ENCODE assay signal across 20 cellular contexts in genomic region chr12:81162725-81163124, GRCh38.
"Had no signal": no experiment of that assay in that cellular context is flagged by ENCODE, and none has a peak within 500 bp of the region (broad histone marks: within the 10 kb centered on the region; RNA-seq: fewer than 3 reads in every experiment).

No MANE protein-coding gene starts in this region.

- H2AFZ ChIP-seq: hepatocyte, neural progenitor cell had no signal

- ATAC-seq: foreskin keratinocyte, left lobe of liver, natural killer cell, pancreas had no signal

- H3K79me2 ChIP-seq: hepatocyte had no signal

- H3K9ac ChIP-seq: neural progenitor cell had no signal

- H3K4me1 Mint-ChIP-seq: mesothelial cell of epicardium, natural killer cell, neural progenitor cell had no signal

- H3K4me3 ChIP-seq: hepatocyte, neural progenitor cell, pancreas, prostate gland, sigmoid colon, skin epidermis, uterus had no signal

- H3K27ac Mint-ChIP-seq: mesothelial cell of epicardium, natural killer cell, neural progenitor cell had no signal

- H3K36me3 Mint-ChIP-seq: mesothelial cell of epicardium, natural killer cell, neural progenitor cell had no signal

- H3K4me3 Mint-ChIP-seq: mesothelial cell of epicardium, natural killer cell, neural progenitor cell had no signal

- FAIRE-seq: endothelial cell of umbilical vein, pancreas had no signal

- DNase-seq: dermis blood vessel endothelial cell; erythroblast; foreskin keratinocyte; head of caudate nucleus; natural killer cell; occipital lobe; retina; sigmoid colon; stimulated activated CD4-positive, alpha-beta T cell treated with anti-CD3 and anti-CD28 coated beads, Interleukin-2, amount 100 ng/mL, for 24 hours; stimulated activated naive CD4-positive, alpha-beta T cell treated with Interleukin-2 at 50 U/mL for 16 hours; trophoblast cell; uterus had no signal

- H3K4me1 ChIP-seq: neural progenitor cell, pancreas, prostate gland, sigmoid colon, uterus had no signal

- H3K4me2 ChIP-seq: hepatocyte, neural progenitor cell had no signal

- H3K9me3 ChIP-seq: pancreas, prostate gland, sigmoid colon, uterus had no signal

- H3K36me3 ChIP-seq: neural progenitor cell, pancreas, prostate gland, sigmoid colon, uterus had no signal

- H3K27me3 ChIP-seq: foreskin keratinocyte, hepatocyte, neural progenitor cell, pancreas, sigmoid colon, uterus had no signal

- H3K27ac ChIP-seq: foreskin keratinocyte, hepatocyte, neural progenitor cell, pancreas, prostate gland, sigmoid colon, skin epidermis, uterus had no signal
